8 cellular contexts compared by ENCODE assay signal in genomic region chr10:89207181-89207800, GRCh38. TPM values are rescaled to one million over a fixed set of nuclear protein-coding genes. Genes with fewer than 3 reads are reported as not detected.
DNase-seq lines count a peak whose midpoint lies in the region; ATAC-seq, FAIRE-seq and TF ChIP-seq lines count a peak whose summit lies in the region.

Gene CH25H, minus strand, starts transcription at chr10:89207317. Its CDS starts 25 bp downstream, at chr10:89207292.

- peak within 1 kb of the TSS; percentile 75 for H3K4me3 ChIP-seq in GM23248
- peak within 1 kb of the TSS; percentile 43 for H3K4me3 ChIP-seq in SJCRH30
- peak within 1 kb of the TSS; percentile 65 for H3K4me3 ChIP-seq in astrocyte (ENCODE audit: insufficient read depth, low read depth, low read length)
- peak within 1 kb of the TSS; percentile 34 to 59 for H3K4me3 ChIP-seq in right atrium auricular region
- H3K4me3 ChIP-seq in trophoblast cell (ENCODE audit: low read depth, low read length) = peak within 1 kb of the TSS; percentile 10
- H3K4me3 ChIP-seq in vagina = peak within 1 kb of the TSS; percentile 62 to 64

- no peaks in the 10 kb centered on the region for H3K9me3 Mint-ChIP-seq in astrocyte (ENCODE audit: unreplicated experiment)

- H3F3A ChIP-seq in GM23248 (ENCODE audit: insufficient read depth) = peaks cover 48% of the 10 kb centered on the region

- H3K36me3 ChIP-seq in GM23248 (ENCODE audit: low read depth) (no peaks in the 10 kb centered on the region), SJCRH30 (no peaks in the 10 kb centered on the region), astrocyte (ENCODE audit: insufficient read depth, low read length) (no peaks in the 10 kb centered on the region), right atrium auricular region (no peaks in the 10 kb centered on the region), trophoblast cell (ENCODE audit: control insufficient read depth in 1 of 2, insufficient read depth in 2 of 2, low read length in 2 of 2) (no peaks in the 10 kb centered on the region), vagina (no peaks in the 10 kb centered on the region)

- H3K4me2 ChIP-seq in GM23248 (ENCODE audit: unreplicated experiment) = peak within 1 kb of the TSS; percentile 86
- H3K4me2 ChIP-seq in astrocyte (ENCODE audit: low read length) = peak within 1 kb of the TSS; percentile 92
- H3K4me2 ChIP-seq in trophoblast cell (ENCODE audit: low read length) = peak within 1 kb of the TSS; percentile 63

- H4K91ac ChIP-seq in trophoblast cell (ENCODE audit: low read depth, low read length) = no peak within 1 kb of the TSS

- no peak within 1 kb of the TSS for H3K27ac Mint-ChIP-seq in astrocyte (ENCODE audit: unreplicated experiment)

- H3K9me3 ChIP-seq in GM23248 (ENCODE audit: low read depth) (no peaks in the 10 kb centered on the region), SJCRH30 (replicated peaks) (no peaks in the 10 kb centered on the region), astrocyte (ENCODE audit: insufficient read depth, low read depth, low read length) (no peaks in the 10 kb centered on the region), right atrium auricular region (no peaks in the 10 kb centered on the region), trophoblast cell (ENCODE audit: insufficient read depth, low read depth, low read length) (peaks cover 4% of the 10 kb centered on the region), vagina (no peaks in the 10 kb centered on the region)

- intact Hi-C loops in vagina (cut with DNase I) = loop anchor here (5.0 kb wide), 1 partner anchor 275 kb away; no protein-coding TSS in a partner anchor

- no peak within 1 kb of the TSS for H3K4ac ChIP-seq in trophoblast cell (ENCODE audit: low read depth, low read length)

- in situ Hi-C loops in GM23248 (cut with MboI) = no loop called here

- peaks cover 36% of the 10 kb centered on the region for H3K27me3 Mint-ChIP-seq in astrocyte (ENCODE audit: low read depth, unreplicated experiment)

- no peak within 1 kb of the TSS for H2BK12ac ChIP-seq in trophoblast cell (ENCODE audit: low read length)

- H3K27me3 ChIP-seq in GM23248 (replicated peaks; ENCODE audit: insufficient read depth) (no peaks in the 10 kb centered on the region), SJCRH30 (no peaks in the 10 kb centered on the region), astrocyte (ENCODE audit: insufficient read depth, low read length) (peaks cover 32% of the 10 kb centered on the region), right atrium auricular region (no peaks in the 10 kb centered on the region), trophoblast cell (ENCODE audit: insufficient read depth, low read length) (peaks cover 30% of the 10 kb centered on the region), vagina (no peaks in the 10 kb centered on the region)

- H2AFZ ChIP-seq in GM23248 = peak within 1 kb of the TSS; percentile 83
- H2AFZ ChIP-seq in astrocyte (ENCODE audit: low read depth, low read length) = peak within 1 kb of the TSS; percentile 85
- H2AFZ ChIP-seq in trophoblast cell (ENCODE audit: insufficient read depth, low read length, poor library complexity) = peak within 1 kb of the TSS; percentile 39

- H2BK5ac ChIP-seq in trophoblast cell (ENCODE audit: low read depth, low read length, poor library complexity) = no peak within 1 kb of the TSS

- DNase-seq in AG08396 (ENCODE audit: low spot score) = peak; percentile 77
- DNase-seq in GM23248 = peak; percentile 96
- DNase-seq in SJCRH30 = peak; percentile 68 to 75
- peak; percentile 64 for DNase-seq in astrocyte (ENCODE audit: low read depth)
- DNase-seq in right atrium auricular region (ENCODE audit: low spot score) = peak; percentile 89
- peak; percentile 62 to 66 for DNase-seq in trophoblast cell
- peak in 1 of 2 donors; percentile 92 for DNase-seq in vagina (ENCODE audit: extremely low spot score in 2 of 2)

- TF ChIP-seq CTCF in astrocyte (IDR thresholded peaks at IDR 0.05; ENCODE audit: insufficient read depth, low read depth, low read length) (no peak), right atrium auricular region (IDR thresholded peaks at IDR 0.05) (no peak), vagina (IDR thresholded peaks at IDR 0.05) (no peak)

- H3K4me1 ChIP-seq in GM23248 (ENCODE audit: insufficient read depth) (peaks cover 41% of the 10 kb centered on the region), SJCRH30 (no peaks in the 10 kb centered on the region), astrocyte (ENCODE audit: insufficient read depth, low read length) (peaks cover 12% of the 10 kb centered on the region), right atrium auricular region (peaks cover 0 to 17% of the 10 kb centered on the region in 2 donors), trophoblast cell (ENCODE audit: control insufficient read depth in 1 of 2, insufficient read depth in 2 of 2, low read length in 2 of 2) (peaks cover 6 to 7% of the 10 kb centered on the region in 2 experiments), vagina (peaks cover 19% of the 10 kb centered on the region)

- FAIRE-seq in astrocyte (lab: Jason Lieb, UNC) = peak; percentile 9

- no peaks in the 10 kb centered on the region for H3K79me1 ChIP-seq in trophoblast cell (ENCODE audit: low read length)

- H4K20me1 ChIP-seq in GM23248 (ENCODE audit: insufficient read depth) (no peaks in the 10 kb centered on the region), astrocyte (ENCODE audit: insufficient read depth, low read length) (no peaks in the 10 kb centered on the region)

- H3K9me2 ChIP-seq in GM23248 (ENCODE audit: insufficient read depth) = no peaks in the 10 kb centered on the region

- no peak within 1 kb of the TSS for H4K12ac ChIP-seq in trophoblast cell (ENCODE audit: low read depth, low read length)

- H3K23ac ChIP-seq in trophoblast cell (ENCODE audit: low read length) = no peak within 1 kb of the TSS

- H3K27ac ChIP-seq in GM23248 = peak within 1 kb of the TSS; percentile 62
- no peak within 1 kb of the TSS for H3K27ac ChIP-seq in SJCRH30
- H3K27ac ChIP-seq in astrocyte (ENCODE audit: low read depth, low read length) = no peak within 1 kb of the TSS
- H3K27ac ChIP-seq in right atrium auricular region = peak within 1 kb of the TSS; percentile 63 to 73
- H3K27ac ChIP-seq in trophoblast cell (ENCODE audit: low read depth, low read length) = no peak within 1 kb of the TSS
- peak within 1 kb of the TSS; percentile 85 for H3K27ac ChIP-seq in vagina

- no peak within 1 kb of the TSS for H2BK120ac ChIP-seq in trophoblast cell (ENCODE audit: insufficient read depth, low read length, poor library complexity)

- H3K18ac ChIP-seq in trophoblast cell (ENCODE audit: low read length) = no peak within 1 kb of the TSS

- no peaks in the 10 kb centered on the region for H3K36me3 Mint-ChIP-seq in astrocyte (ENCODE audit: low read depth, unreplicated experiment)

- peaks cover 4% of the 10 kb centered on the region for H3K4me1 Mint-ChIP-seq in astrocyte (ENCODE audit: low read depth, unreplicated experiment)

- peak in 1 of 2 donors; percentile 62 for TF ChIP-seq POLR2A in vagina (IDR thresholded peaks at IDR 0.05)

- no peak within 1 kb of the TSS for H4K8ac ChIP-seq in trophoblast cell (ENCODE audit: low read depth, low read length)

- 2% methylated on average over 28 of the region's 28 CpGs for WGBS in GM23248 (ENCODE audit: low coverage in 1 of 2, low lambda C conversion rate in 2 of 2, missing lambda C conversion rate in 2 of 2), 2 experiments
- WGBS in trophoblast cell (ENCODE audit: extremely low coverage, insufficient coverage, insufficient read length) = no CpG with 5 or more reads among the region's 28 CpGs

- ATAC-seq in HG02571 (IDR thresholded peaks at IDR 0.05; ENCODE audit: unreplicated experiment) = no peak

- H2AK5ac ChIP-seq in trophoblast cell (ENCODE audit: low read length) = no peak within 1 kb of the TSS

- H3K79me2 ChIP-seq in GM23248 (ENCODE audit: insufficient read depth) (no peaks in the 10 kb centered on the region), astrocyte (ENCODE audit: insufficient read depth, low read length) (no peaks in the 10 kb centered on the region), trophoblast cell (ENCODE audit: control insufficient read depth, insufficient read depth, low read length, poor library complexity) (no peaks in the 10 kb centered on the region)

- peak within 1 kb of the TSS; percentile 79 for H3K4me3 Mint-ChIP-seq in astrocyte (ENCODE audit: unreplicated experiment)

- no peak within 1 kb of the TSS for H3K14ac ChIP-seq in trophoblast cell (ENCODE audit: low read length)

- H3K9ac ChIP-seq in GM23248 (peak within 1 kb of the TSS; percentile 67), astrocyte (ENCODE audit: low read length) (peak within 1 kb of the TSS; percentile 57), trophoblast cell (ENCODE audit: low read length) (no peak within 1 kb of the TSS)

RNA-seq across cellular contexts. Expression of gene CH25H, which starts in this region (rescaled TPM):
- total RNA-seq in GM23248 (2014; rRNA removed; shearing (Covaris generic)) = 25.2 and 34.9 TPM in 2 replicates
- polyA plus RNA-seq in GM23248 (2016; fragmentation: Nextera tagmentation; extraction: Ambion mirVana) = 16.1 and 18.0 TPM in 2 replicates
- 0.22 TPM in 1 of 2 replicates, not detected in the other for total RNA-seq in SJCRH30 (2014; rRNA removed; shearing (Covaris generic))
- 0.22 and 0.34 TPM in 2 replicates for total RNA-seq in astrocyte
- total RNA-seq in right atrium auricular region = 1 to 10 TPM in 1 of 2 donors, under 1 TPM in 1; 0.98 to 1.8 TPM
- polyA plus RNA-seq in trophoblast cell (2013) = not detected in 2 replicates
- 0.74 TPM for total RNA-seq in vagina

Comparison
In these comparisons a context has a peak if more than half of its experiments do, and no peak if none do; other contexts are left out.
1. Peak in DNase-seq and H3K4me3 ChIP-seq in SJCRH30; RNA of the gene not detected or under 1 TPM.
2. Peak in DNase-seq, H3K4me3 ChIP-seq, H3K9ac ChIP-seq and H3K4me2 ChIP-seq in astrocyte; RNA of the gene not detected or under 1 TPM.
3. H3K27ac ChIP-seq: peak in GM23248 (single experiment), right atrium auricular region (2 of 2) and vagina (single experiment); none in SJCRH30 (single experiment), astrocyte (single experiment) and trophoblast cell (single experiment).
4. H3K4me3 ChIP-seq: peak in every context shown above with its lines; median percentile 75 in GM23248; 65 in astrocyte; 63 in vagina; 46 in right atrium auricular region; 43 in SJCRH30; 10 in trophoblast cell.
5. Peak in every context shown above with its lines, with median percentiles within 50 percentile points of each other: H2AFZ ChIP-seq and H3K4me2 ChIP-seq.